Comparison of ENCODE assay signal across 16 cellular contexts in genomic region chr2:233358864-233359386, GRCh38. TPM values are rescaled to one million over a fixed set of nuclear protein-coding genes. Genes with fewer than 3 reads are reported as not detected.
DNase-seq lines count a peak whose midpoint lies in the region; ATAC-seq and TF ChIP-seq lines count a peak whose summit lies in the region.
"Had no signal": no experiment of that assay in that cellular context is flagged by ENCODE, and none has a peak within 500 bp of the region (broad histone marks: within the 10 kb centered on the region; RNA-seq: fewer than 3 reads in every experiment).

No MANE protein-coding gene starts in this region.

- WGBS in smooth muscle cell (ENCODE audit: low lambda C conversion rate): 22% methylated on average over 6 of the region's 6 CpGs
- WGBS in adrenal gland, 4 donors: 91 to 92% (median 91%) methylated on average over 6 of the region's 6 CpGs

- H3K79me2 ChIP-seq in Loucy (ENCODE audit: insufficient read depth, low read length) (peaks cover 75% of the 10 kb centered on the region), smooth muscle cell (ENCODE audit: low read depth) (peaks cover 39% of the 10 kb centered on the region)

- H3K27me3 Mint-ChIP-seq in CD8-positive, alpha-beta memory T cell: no peaks in the 10 kb centered on the region
- no peaks in the 10 kb centered on the region for H3K27me3 Mint-ChIP-seq in activated naive CD8-positive, alpha-beta T cell treated with anti-CD3 and anti-CD28 coated beads, Interleukin-2, amount 10 ng/mL, durations not matched to agents 7 days and 5 days

- no peak for ATAC-seq in activated naive CD8-positive, alpha-beta T cell treated with anti-CD3 and anti-CD28 coated beads, Interleukin-2, amount 10 ng/mL, durations not matched to agents 7 days and 5 days (ENCODE audit: low read depth)
- ATAC-seq in SK-N-SH treated with all-trans-retinoic acid at 6 μM for 48 hours: no peak
- ATAC-seq: left ventricle myocardium superior, psoas muscle had no signal

- no TSS peak for BruUV-seq in A673 (replicated peaks; lab: Mats Ljungman, UMichigan)

- H3K4me1 ChIP-seq in CD8-positive, alpha-beta memory T cell (ENCODE audit: insufficient read depth, low read length): peaks cover 47% of the 10 kb centered on the region
- H3K4me1 ChIP-seq in Loucy (ENCODE audit: insufficient read depth, low read length, poor library complexity, severe bottlenecking): peaks cover 47% of the 10 kb centered on the region
- peaks cover 12% of the 10 kb centered on the region for H3K4me1 ChIP-seq in smooth muscle cell (ENCODE audit: low read depth)
- H3K4me1 ChIP-seq in A673 (ENCODE audit: insufficient read depth, low read length, poor library complexity, severe bottlenecking): peaks cover 27% of the 10 kb centered on the region
- peaks cover 6 to 15% of the 10 kb centered on the region in 2 donors for H3K4me1 ChIP-seq in adrenal gland (replicated peaks in 1 of 2)

- no peak for TF ChIP-seq POLR2A in adrenal gland (IDR thresholded peaks at IDR 0.05)

- DNase-seq in CD8-positive, alpha-beta memory T cell: no peak
- DNase-seq in activated naive CD8-positive, alpha-beta T cell treated with anti-CD3 and anti-CD28 coated beads, Interleukin-2, amount 10 ng/mL, durations not matched to agents 7 days and 5 days: no peak
- no peak for DNase-seq in smooth muscle cell (lab: John Stamatoyannopoulos, UW; ENCODE audit: unreplicated experiment)
- DNase-seq in A673 (ENCODE audit: low spot score): no peak
- DNase-seq in adrenal gland: no peak
- DNase-seq: amygdala, DMS79, left ventricle myocardium superior, NCI-H1930, NCI-H526 treated with DMSO at 0.1 percent for 48 hours, psoas muscle had no signal

- peaks cover 5 to 47% (median 31%) of the 10 kb centered on the region in 3 donors for H3K36me3 Mint-ChIP-seq in CD8-positive, alpha-beta memory T cell
- peaks cover 43% of the 10 kb centered on the region for H3K36me3 Mint-ChIP-seq in activated naive CD8-positive, alpha-beta T cell treated with anti-CD3 and anti-CD28 coated beads, Interleukin-2, amount 10 ng/mL, durations not matched to agents 7 days and 5 days

- H3K4me1 Mint-ChIP-seq in CD8-positive, alpha-beta memory T cell: peaks cover 59 to 79% (median 72%) of the 10 kb centered on the region in 3 donors
- H3K4me1 Mint-ChIP-seq in activated naive CD8-positive, alpha-beta T cell treated with anti-CD3 and anti-CD28 coated beads, Interleukin-2, amount 10 ng/mL, durations not matched to agents 7 days and 5 days: peaks cover 47% of the 10 kb centered on the region

- no peak overlapping the region for H3K27ac ChIP-seq in CD8-positive, alpha-beta memory T cell (ENCODE audit: low read depth, low read length)
- H3K27ac ChIP-seq in smooth muscle cell (ENCODE audit: low read depth) (peak overlapping the region; percentile 86), A673 (ENCODE audit: low read depth, low read length, poor library complexity, severe bottlenecking) (no peak overlapping the region), adrenal gland (no peak overlapping the region)
- H3K27ac ChIP-seq: C4-2B, psoas muscle had no signal

- TF ChIP-seq CTCF in Loucy (conservative IDR thresholded peaks at IDR 0.05; ENCODE audit: low read length): no peak
- no peak for TF ChIP-seq CTCF in smooth muscle cell (IDR thresholded peaks at IDR 0.05; ENCODE audit: borderline replicate concordance, insufficient read depth, poor library complexity, severe bottlenecking)
- TF ChIP-seq CTCF in A673 (conservative IDR thresholded peaks at IDR 0.05; ENCODE audit: low read depth, low read length): no peak
- TF ChIP-seq CTCF in adrenal gland (IDR thresholded peaks at IDR 0.05): no peak

- H3K36me3 ChIP-seq in CD8-positive, alpha-beta memory T cell (ENCODE audit: insufficient read depth, low read length): peaks cover 4% of the 10 kb centered on the region
- no peaks in the 10 kb centered on the region; the same call in 1 of the 2 replicates for H3K36me3 ChIP-seq in Loucy (ENCODE audit: insufficient read depth, low read length)
- H3K36me3 ChIP-seq in smooth muscle cell (ENCODE audit: low read depth): no peaks in the 10 kb centered on the region
- H3K36me3 ChIP-seq in A673 (ENCODE audit: insufficient read depth, low read length, poor library complexity, severe bottlenecking): peaks cover 24% of the 10 kb centered on the region
- H3K36me3 ChIP-seq in adrenal gland (replicated peaks in 1 of 2): no peaks in the 10 kb centered on the region

- no peaks in the 10 kb centered on the region for H3K27me3 ChIP-seq in CD8-positive, alpha-beta memory T cell (ENCODE audit: insufficient read depth, low read length, poor library complexity, severe bottlenecking)
- no peaks in the 10 kb centered on the region for H3K27me3 ChIP-seq in Loucy (ENCODE audit: insufficient read depth, low read length, poor library complexity, severe bottlenecking)
- H3K27me3 ChIP-seq in smooth muscle cell (ENCODE audit: low read depth): no peaks in the 10 kb centered on the region
- H3K27me3 ChIP-seq in A673 (replicated peaks; ENCODE audit: insufficient read depth, low read depth, low read length, poor library complexity): no peaks in the 10 kb centered on the region
- no peaks in the 10 kb centered on the region for H3K27me3 ChIP-seq in adrenal gland

- H3K9me3 Mint-ChIP-seq in CD8-positive, alpha-beta memory T cell: peaks cover 0 to 5% (median 3%) of the 10 kb centered on the region in 5 donors
- no peaks in the 10 kb centered on the region for H3K9me3 Mint-ChIP-seq in activated naive CD8-positive, alpha-beta T cell treated with anti-CD3 and anti-CD28 coated beads, Interleukin-2, amount 10 ng/mL, durations not matched to agents 7 days and 5 days

- intact Hi-C loops in A673 (cut with micrococcal nuclease; ENCODE audit: unreplicated experiment): no loop called here
- intact Hi-C loops in adrenal gland (cut with DNase I): loop anchor here in 1 of 2 donors (5.0 kb wide), 1 partner anchor 83 kb away; no protein-coding TSS in a partner anchor

- H3K27ac Mint-ChIP-seq in CD8-positive, alpha-beta memory T cell: peak overlapping the region in 5 of 8 donors; percentile 1 to 87 (median 35)
- no peak overlapping the region for H3K27ac Mint-ChIP-seq in activated naive CD8-positive, alpha-beta T cell treated with anti-CD3 and anti-CD28 coated beads, Interleukin-2, amount 10 ng/mL, durations not matched to agents 7 days and 5 days

- no peak overlapping the region for H3K4me3 ChIP-seq in CD8-positive, alpha-beta memory T cell (ENCODE audit: low read length)
- H3K4me3 ChIP-seq in Loucy (ENCODE audit: low read length, poor library complexity, severe bottlenecking) (peak overlapping the region; percentile 76), smooth muscle cell (no peak overlapping the region), A673 (ENCODE audit: low read depth, low read length, poor library complexity, severe bottlenecking) (no peak overlapping the region), adrenal gland (no peak overlapping the region)
- H3K4me3 ChIP-seq: psoas muscle had no signal

- POLR2A ChIA-PET in CD8-positive, alpha-beta memory T cell (lab: Charles Lee): no interaction called here
- POLR2A ChIA-PET in activated naive CD8-positive, alpha-beta T cell treated with anti-CD3 and anti-CD28 coated beads, Interleukin-2, amount 10 ng/mL, durations not matched to agents 7 days and 5 days (lab: Charles Lee): interaction anchor here (0.6 to 2.8 kb wide), 2 partner anchors 28 to 46 kb away, joined by 5 to 14 read pairs; no protein-coding TSS in a partner anchor
- POLR2A ChIA-PET in A673 (lab: Charles Lee; ENCODE audit: low non-redundant PET): no interaction called here

- H3F3A ChIP-seq in Loucy (ENCODE audit: low read depth): no peaks in the 10 kb centered on the region
- peaks cover 40% of the 10 kb centered on the region for H3F3A ChIP-seq in smooth muscle cell (ENCODE audit: low read depth)

- peak overlapping the region; percentile 14 for H3K9ac ChIP-seq in Loucy (ENCODE audit: low read depth, low read length, poor library complexity, severe bottlenecking)
- H3K9ac ChIP-seq in smooth muscle cell (ENCODE audit: low read depth): no peak overlapping the region

- H3K4me2 ChIP-seq in Loucy (ENCODE audit: low read depth, low read length, poor library complexity, severe bottlenecking) (peak overlapping the region; percentile 85), smooth muscle cell (peak overlapping the region; percentile 56)

- no peaks in the 10 kb centered on the region for H3K9me2 ChIP-seq in Loucy (replicated peaks; ENCODE audit: low read depth, low read length)

- H4K20me1 ChIP-seq in Loucy (ENCODE audit: insufficient read depth, low read length, poor library complexity, severe bottlenecking): peaks cover 35% of the 10 kb centered on the region
- peaks cover 38% of the 10 kb centered on the region for H4K20me1 ChIP-seq in smooth muscle cell (ENCODE audit: low read depth)

- CTCF ChIA-PET in CD8-positive, alpha-beta memory T cell (lab: Charles Lee): no interaction called here
- CTCF ChIA-PET in A673 (lab: Charles Lee): no interaction called here

- H3K4me3 Mint-ChIP-seq in CD8-positive, alpha-beta memory T cell: peak overlapping the region in 5 of 7 donors; percentile 12 to 70 (median 57)
- peak overlapping the region; percentile 46 for H3K4me3 Mint-ChIP-seq in activated naive CD8-positive, alpha-beta T cell treated with anti-CD3 and anti-CD28 coated beads, Interleukin-2, amount 10 ng/mL, durations not matched to agents 7 days and 5 days

- H2AFZ ChIP-seq in Loucy (ENCODE audit: low read length) (no peak overlapping the region), smooth muscle cell (ENCODE audit: low read depth) (no peak overlapping the region)

- no peaks in the 10 kb centered on the region for H3K9me3 ChIP-seq in CD8-positive, alpha-beta memory T cell (ENCODE audit: low read length)
- H3K9me3 ChIP-seq in Loucy (ENCODE audit: insufficient read depth, low read depth, low read length): no peaks in the 10 kb centered on the region
- no peaks in the 10 kb centered on the region for H3K9me3 ChIP-seq in smooth muscle cell (replicated peaks; ENCODE audit: low read depth)
- H3K9me3 ChIP-seq in A673 (ENCODE audit: low read depth, low read length, poor library complexity, severe bottlenecking): no peaks in the 10 kb centered on the region
- H3K9me3 ChIP-seq in adrenal gland (replicated peaks in 1 of 3): no peaks in the 10 kb centered on the region
- H3K9me3 ChIP-seq: psoas muscle had no signal

RNA-seq across cellular contexts. Expression of gene DGKD, which starts 4.6 kb away (rescaled TPM):
- 10 to 100 TPM; 54.2 to 61.9 TPM for total RNA-seq in CD8-positive, alpha-beta memory T cell
- 32.6 TPM for polyA plus RNA-seq in CD8-positive, alpha-beta memory T cell
- total RNA-seq in activated naive CD8-positive, alpha-beta T cell treated with anti-CD3 and anti-CD28 coated beads, Interleukin-2, amount 10 ng/mL, durations not matched to agents 7 days and 5 days: 100 to 1,000 TPM; 114 to 132 TPM
- 10.6 and 12.2 TPM in 2 replicates for total RNA-seq in smooth muscle cell
- polyA plus RNA-seq in smooth muscle cell: 14.2 and 19.4 TPM in 2 replicates
- total RNA-seq in A673 (2021): 106 and 128 TPM in 2 replicates
- total RNA-seq in adrenal gland: 10 to 100 TPM in 6 of 8 donors, 1 to 10 TPM in 2; 8.8 to 25.2 (median 17.7) TPM
- polyA plus RNA-seq in adrenal gland: 10 to 100 TPM in 2 of 3 donors, 1 to 10 TPM in 1; 6.8 to 43.8 (median 16.7) TPM

RNA-seq across cellular contexts. Expression of gene SAG, which starts 51.3 kb away (rescaled TPM):
- not detected for total RNA-seq in CD8-positive, alpha-beta memory T cell
- not detected for polyA plus RNA-seq in CD8-positive, alpha-beta memory T cell
- total RNA-seq in activated naive CD8-positive, alpha-beta T cell treated with anti-CD3 and anti-CD28 coated beads, Interleukin-2, amount 10 ng/mL, durations not matched to agents 7 days and 5 days: under 1 TPM in 1 of 2 experiments, not detected in 1; 0.45 TPM
- not detected in 2 replicates for total RNA-seq in smooth muscle cell
- polyA plus RNA-seq in smooth muscle cell: not detected in 2 replicates
- 1.3 and 2.4 TPM in 2 replicates for total RNA-seq in A673 (2021)
- not detected for total RNA-seq in adrenal gland
- polyA plus RNA-seq in adrenal gland: under 1 TPM in 1 of 3 donors, not detected in 2; 0.20 TPM
- total RNA-seq: endothelial cell of umbilical vein; left ventricle myocardium superior; psoas muscle; T-helper 1 cell treated with Interleukin-12 subunit alpha and Interleukin-12 subunit beta and Interleukin-4 antibody, amounts not matched to agents 30 ng/mL and 1 ng/mL, for 36 hours had no signal
- polyA plus RNA-seq: endothelial cell of umbilical vein, psoas muscle had no signal
